In genomic region chr7:142323706-142324105, GRCh38 we compare ENCODE assay signal across 9 cellular contexts.
A peak's percentile ranks its signal among the peaks of the same experiment; 100 is the strongest.
DNase-seq lines count a peak whose midpoint lies in the region; ATAC-seq, FAIRE-seq and TF ChIP-seq lines count a peak whose summit lies in the region.
"Had no signal": no experiment of that assay in that cellular context is flagged by ENCODE, and none has a peak within 500 bp of the region (broad histone marks: within the 10 kb centered on the region; RNA-seq: fewer than 3 reads in every experiment).

No MANE protein-coding gene starts in this region.

- peak; percentile 31 to 80 for DNase-seq in NCI-H526 (lab: John Stamatoyannopoulos, UW)
- DNase-seq in NCI-H526 treated with DMSO at 0.1 percent for 48 hours (lab: John Stamatoyannopoulos, UW): no peak
- peak; percentile 59 for DNase-seq in NAMALWA (ENCODE audit: low spot score)
- DNase-seq in activated T-cell treated with anti-CD3 and anti-CD28 coated beads, Interleukin-2, amount 50 U/mL, for 72 hours: peak; percentile 46 to 58
- DNase-seq in kidney: no peak
- peak in 1 of 2 donors; percentile 41 for DNase-seq in stimulated activated naive CD8-positive, alpha-beta T cell treated with anti-CD3 and anti-CD28 coated beads, Interleukin-15, amount 100 ng/mL, for 72 hours
- DNase-seq in NCI-H345 treated with DMSO at 0.1 percent for 48 hours (lab: John Stamatoyannopoulos, UW; ENCODE audit: unreplicated experiment): no peak
- DNase-seq in cerebellar cortex (ENCODE audit: low spot score): no peak

- no peaks in the 10 kb centered on the region for H3K9me3 ChIP-seq in kidney (ENCODE audit: control insufficient read depth in 1 of 2, low read length in 2 of 2)

- ATAC-seq in activated T-cell treated with anti-CD3 and anti-CD28 coated beads, Interleukin-2, amount 50 U/mL, for 72 hours (replicated peaks in 1 of 2): peak; percentile 61 to 68
- ATAC-seq in stimulated activated naive CD8-positive, alpha-beta T cell treated with anti-CD3 and anti-CD28 coated beads, Interleukin-15, amount 100 ng/mL, for 72 hours: peak; percentile 69

- FAIRE-seq in kidney (lab: Jason Lieb, UNC): no peak
- FAIRE-seq: G401.6 had no signal

- no peaks in the 10 kb centered on the region for H3K36me3 ChIP-seq in kidney (ENCODE audit: control insufficient read depth in 1 of 2, insufficient read depth in 2 of 2, low read length in 2 of 2)

- TF ChIP-seq CTCF in kidney (IDR thresholded peaks at IDR 0.05; ENCODE audit: borderline replicate concordance, extremely low read depth, insufficient read depth): peak; percentile 34

- H3K4me3 Mint-ChIP-seq in activated T-cell treated with anti-CD3 and anti-CD28 coated beads, Interleukin-2, amount 50 U/mL, for 72 hours: peak overlapping the region in 1 of 2 donors; percentile 62
- H3K4me3 Mint-ChIP-seq in stimulated activated naive CD8-positive, alpha-beta T cell treated with anti-CD3 and anti-CD28 coated beads, Interleukin-15, amount 100 ng/mL, for 72 hours: peak overlapping the region in 1 of 2 donors; percentile 49

- H3K36me3 Mint-ChIP-seq in activated T-cell treated with anti-CD3 and anti-CD28 coated beads, Interleukin-2, amount 50 U/mL, for 72 hours (ENCODE audit: insufficient read depth in 2 of 2): no peaks in the 10 kb centered on the region

- no peak overlapping the region for H3K9ac ChIP-seq in kidney (ENCODE audit: low read length in 2 of 2)

- H3K27ac Mint-ChIP-seq in activated T-cell treated with anti-CD3 and anti-CD28 coated beads, Interleukin-2, amount 50 U/mL, for 72 hours: no peak overlapping the region
- H3K27ac Mint-ChIP-seq in stimulated activated naive CD8-positive, alpha-beta T cell treated with anti-CD3 and anti-CD28 coated beads, Interleukin-15, amount 100 ng/mL, for 72 hours: peak overlapping the region; percentile 17 to 28

- no peak overlapping the region for H3K4me3 ChIP-seq in kidney (ENCODE audit: low read length in 2 of 2)

- intact Hi-C loops in kidney (cut with DNase I): no loop called here

- H3K27me3 Mint-ChIP-seq in activated T-cell treated with anti-CD3 and anti-CD28 coated beads, Interleukin-2, amount 50 U/mL, for 72 hours (ENCODE audit: low read depth): peaks cover 23% of the 10 kb centered on the region
- peaks cover 21% of the 10 kb centered on the region for H3K27me3 Mint-ChIP-seq in stimulated activated naive CD8-positive, alpha-beta T cell treated with anti-CD3 and anti-CD28 coated beads, Interleukin-15, amount 100 ng/mL, for 72 hours

- H3K27ac ChIP-seq in kidney (ENCODE audit: low read depth in 2 of 2, low read length in 2 of 2): no peak overlapping the region

- peaks cover 13% of the 10 kb centered on the region for H3K4me1 Mint-ChIP-seq in activated T-cell treated with anti-CD3 and anti-CD28 coated beads, Interleukin-2, amount 50 U/mL, for 72 hours (ENCODE audit: low read depth)
- peaks cover 20% of the 10 kb centered on the region for H3K4me1 Mint-ChIP-seq in stimulated activated naive CD8-positive, alpha-beta T cell treated with anti-CD3 and anti-CD28 coated beads, Interleukin-15, amount 100 ng/mL, for 72 hours

- no peaks in the 10 kb centered on the region for H3K9me3 Mint-ChIP-seq in activated T-cell treated with anti-CD3 and anti-CD28 coated beads, Interleukin-2, amount 50 U/mL, for 72 hours
- no peaks in the 10 kb centered on the region for H3K9me3 Mint-ChIP-seq in stimulated activated naive CD8-positive, alpha-beta T cell treated with anti-CD3 and anti-CD28 coated beads, Interleukin-15, amount 100 ng/mL, for 72 hours

- H3K4me1 ChIP-seq in kidney (ENCODE audit: control insufficient read depth in 1 of 2, insufficient read depth in 1 of 2, low read depth in 1 of 2, low read length in 2 of 2): no peaks in the 10 kb centered on the region

Comparison
In these comparisons a context has a peak if more than half of its experiments do, and no peak if none do; other contexts are left out.
1. DNase-seq: peak in NCI-H526 (2 of 2), NAMALWA (single experiment) and activated T-cell treated with anti-CD3 and anti-CD28 coated beads, Interleukin-2, amount 50 U/mL, for 72 hours (2 of 2); none in NCI-H526 treated with DMSO at 0.1 percent for 48 hours (single experiment), kidney (single experiment), NCI-H345 treated with DMSO at 0.1 percent for 48 hours (single experiment) and cerebellar cortex (single experiment).